In the genomic region with DNA sequence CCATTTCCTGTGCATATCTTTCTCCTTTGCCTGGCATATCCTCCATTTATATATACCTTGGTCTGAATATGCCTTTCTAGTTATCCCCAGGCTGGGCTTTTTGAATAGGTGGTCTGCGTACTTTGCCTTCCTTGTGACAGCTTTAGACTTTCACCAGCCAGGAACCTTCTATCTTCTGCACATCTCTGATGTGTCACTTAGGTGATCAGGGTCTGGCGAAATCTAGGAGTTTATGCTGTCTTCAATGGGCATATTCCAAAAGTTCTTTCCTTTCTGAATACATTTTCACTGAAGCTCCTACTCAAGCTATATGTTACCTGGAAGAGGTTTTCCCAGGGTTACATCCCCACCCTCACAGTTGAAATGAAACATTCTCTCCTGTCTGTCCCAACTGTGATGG, we compare ENCODE assay signal across 16 cellular contexts. TPM values are rescaled to one million over a fixed set of nuclear protein-coding genes. Genes with fewer than 3 reads are reported as not detected.
"Had no signal": no experiment of that assay in that cellular context is flagged by ENCODE, and none has a peak within 500 bp of the region (broad histone marks: within the 10 kb centered on the region; RNA-seq: fewer than 3 reads in every experiment).

No MANE protein-coding gene starts in this region.

- H3K9me3 ChIP-seq: gastrocnemius medialis, left lung, prostate gland, tibial nerve had no signal

- H3K4me3 ChIP-seq: gastrocnemius medialis, left lung, prostate gland, tibial nerve had no signal

- ATAC-seq: activated CD4-positive, CD25-positive, alpha-beta regulatory T cell treated with anti-CD3 and anti-CD28 coated beads, Interleukin-2, amount 50 U/mL, for 24 hours; gastrocnemius medialis; left lung; naive thymus-derived CD8-positive, alpha-beta T cell; T-cell had no signal

- H3K36me3 ChIP-seq: gastrocnemius medialis, left lung, prostate gland, tibial nerve had no signal

- H3K27ac ChIP-seq: gastrocnemius medialis, left lung, prostate gland had no signal

- H3K27me3 ChIP-seq: gastrocnemius medialis, tibial nerve had no signal

- DNase-seq: activated CD4-positive, alpha-beta T cell treated with anti-CD3 and anti-CD28 coated beads, Interleukin-2, amount 50 U/mL, for 1 hour; activated CD8-positive, alpha-beta memory T cell treated with anti-CD3 and anti-CD28 coated beads for 24 hours; activated naive CD4-positive, alpha-beta T cell; activated naive CD8-positive, alpha-beta T cell treated with anti-CD3 and anti-CD28 coated beads, Interleukin-2, amount 10 ng/mL, durations not matched to agents 7 days and 5 days; gastrocnemius medialis; left lung; naive thymus-derived CD8-positive, alpha-beta T cell; nucleus accumbens; stimulated activated CD4-positive, alpha-beta T cell treated with anti-CD3 and anti-CD28 coated beads, Interleukin-15, amount 100 ng/mL, for 24 hours; stimulated activated CD4-positive, alpha-beta T cell treated with anti-CD3 and anti-CD28 coated beads, Interleukin-4, amount 100 ng/mL, for 1 hour; stimulated activated naive CD4-positive, alpha-beta T cell; T-cell; T-helper 9 cell had no signal

RNA-seq across cellular contexts. Expression of a gene that starts 27.8 kb away (rescaled TPM):
- total RNA-seq: naive thymus-derived CD8-positive, alpha-beta T cell had no signal
- polyA plus RNA-seq: naive thymus-derived CD8-positive, alpha-beta T cell had no signal
